ENCODE assay signal across 22 cellular contexts in genomic region chr18:6569813-6570212, GRCh38.
DNase-seq lines count a peak whose midpoint lies in the region; ATAC-seq and TF ChIP-seq lines count a peak whose summit lies in the region.
"Had no signal": no experiment of that assay in that cellular context is flagged by ENCODE, and none has a peak within 500 bp of the region (broad histone marks: within the 10 kb centered on the region; RNA-seq: fewer than 3 reads in every experiment).

No MANE protein-coding gene starts in this region.

- ATAC-seq in GM21717 (IDR thresholded peaks at IDR 0.05; ENCODE audit: unreplicated experiment) = no peak
- ATAC-seq in naive thymus-derived CD4-positive, alpha-beta T cell = no peak
- ATAC-seq: GM23338, Right ventricle myocardium inferior had no signal

- H4K5ac ChIP-seq in mesendoderm (ENCODE audit: low read length) = no peak overlapping the region

- TF ChIP-seq POLR2A in adrenal gland (IDR thresholded peaks at IDR 0.05) = no peak

- H2BK120ac ChIP-seq in mesendoderm (ENCODE audit: low read depth, low read length) = peak overlapping the region; percentile 93

- H3K4me2 ChIP-seq in mesendoderm (ENCODE audit: low read length) (no peak overlapping the region), SK-N-SH (no peak overlapping the region)
- H3K4me2 ChIP-seq: GM23338, KMS-11 had no signal

- 0 out of 2 replicates have a peak overlapping the region, but pooled peaks have one; percentile 16 for H3K27ac ChIP-seq in HUES6 (ENCODE audit: low read depth, low read length)
- H3K27ac ChIP-seq in adrenal gland = no peak overlapping the region
- peak overlapping the region; percentile 72 for H3K27ac ChIP-seq in mesendoderm (ENCODE audit: low read depth, low read length)
- no peak overlapping the region for H3K27ac ChIP-seq in SK-N-SH (ENCODE audit: low read depth in 2 of 2, low read length in 1 of 2)
- no peak overlapping the region for H3K27ac ChIP-seq in naive thymus-derived CD4-positive, alpha-beta T cell (ENCODE audit: low read depth, low read length)
- H3K27ac ChIP-seq: KMS-11, SJSA1 had no signal

- H3K9me2 ChIP-seq in SK-N-SH = no peaks in the 10 kb centered on the region

- H3K27me3 ChIP-seq in HUES6 (ENCODE audit: control insufficient read depth, insufficient read depth, low read length) (no peaks in the 10 kb centered on the region), adrenal gland (no peaks in the 10 kb centered on the region), mesendoderm (ENCODE audit: insufficient read depth, low read length, poor library complexity) (no peaks in the 10 kb centered on the region), SK-N-SH (ENCODE audit: insufficient read depth) (no peaks in the 10 kb centered on the region)
- H3K27me3 ChIP-seq in naive thymus-derived CD4-positive, alpha-beta T cell (ENCODE audit: control insufficient read depth in 2 of 2, insufficient read depth in 2 of 2, low read length in 2 of 2) = no peaks in the 10 kb centered on the region
- H3K27me3 ChIP-seq: SJSA1 had no signal

- H3K36me3 ChIP-seq in HUES6 (ENCODE audit: control insufficient read depth, insufficient read depth, low read length) (no peaks in the 10 kb centered on the region), adrenal gland (replicated peaks in 1 of 2) (no peaks in the 10 kb centered on the region), mesendoderm (ENCODE audit: control insufficient read depth, insufficient read depth, low read length) (no peaks in the 10 kb centered on the region), SK-N-SH (replicated peaks in 1 of 2; ENCODE audit: control insufficient read depth in 1 of 2, insufficient read depth in 2 of 2, low read length in 1 of 2) (no peaks in the 10 kb centered on the region)
- no peaks in the 10 kb centered on the region for H3K36me3 ChIP-seq in naive thymus-derived CD4-positive, alpha-beta T cell (ENCODE audit: control insufficient read depth in 2 of 3, insufficient read depth in 3 of 3, low read length in 3 of 3)
- H3K36me3 ChIP-seq: HAP-1, SJSA1 had no signal

- no peak overlapping the region for H3K4me3 Mint-ChIP-seq in naive thymus-derived CD4-positive, alpha-beta T cell
- H3K4me3 Mint-ChIP-seq: CD4-positive, CD25-positive, alpha-beta regulatory T cell; GM23338 had no signal

- peak overlapping the region; percentile 53 for H3K18ac ChIP-seq in mesendoderm (ENCODE audit: low read length)

- H3F3A ChIP-seq in SK-N-SH (replicated peaks; ENCODE audit: insufficient read depth) = no peaks in the 10 kb centered on the region

- 13 to 65% (median 31%) methylated on average over 2 of the region's 2 CpGs for WGBS in adrenal gland, 4 donors
- no CpG with 5 or more reads among the region's 2 CpGs for WGBS in mesendoderm (ENCODE audit: extremely low coverage, insufficient coverage, low lambda C conversion rate)
- 33% methylated on average over 2 of the region's 2 CpGs for WGBS in SK-N-SH (ENCODE audit: low lambda C conversion rate)

- intact Hi-C loops in adrenal gland (cut with DNase I) = loop anchor here in 1 of 2 donors (10.0 kb wide), 1 partner anchor 155 kb away; the partner anchor contains the start of gene ARHGAP28
- intact Hi-C loops in naive thymus-derived CD4-positive, alpha-beta T cell (cut with micrococcal nuclease) = no loop called here

- CTCF ChIA-PET in SK-N-SH (lab: Yijun Ruan, JAX) = no interaction called here
- CTCF ChIA-PET in naive thymus-derived CD4-positive, alpha-beta T cell (lab: Charles Lee) = no interaction called here

- H2AFZ ChIP-seq in SK-N-SH (ENCODE audit: low read depth) = no peak overlapping the region
- H2AFZ ChIP-seq: GM23338 had no signal

- H3K9ac ChIP-seq in HUES6 (ENCODE audit: low read length) (no peak overlapping the region), mesendoderm (ENCODE audit: low read length) (no peak overlapping the region), SK-N-SH (no peak overlapping the region)
- H3K9ac ChIP-seq: KMS-11 had no signal

- H3K79me1 ChIP-seq in mesendoderm (ENCODE audit: low read length) = no peaks in the 10 kb centered on the region

- H3K9me3 Mint-ChIP-seq in naive thymus-derived CD4-positive, alpha-beta T cell = peaks cover 0 to 6% (median 0%) of the 10 kb centered on the region in 11 donors
- H3K9me3 Mint-ChIP-seq: GM23338 had no signal

- peak overlapping the region; percentile 59 for H3K56ac ChIP-seq in mesendoderm (ENCODE audit: low read length)

- H3K4me1 ChIP-seq in HUES6 (ENCODE audit: control insufficient read depth, insufficient read depth, low read length) (peaks cover 32% of the 10 kb centered on the region), adrenal gland (replicated peaks in 1 of 2) (no peaks in the 10 kb centered on the region), mesendoderm (ENCODE audit: control insufficient read depth, low read depth, low read length) (peaks cover 12% of the 10 kb centered on the region), SK-N-SH (ENCODE audit: control insufficient read depth in 1 of 2, insufficient read depth in 2 of 2, low read depth in 1 of 2, low read length in 1 of 2) (no peaks in the 10 kb centered on the region)
- H3K4me1 ChIP-seq in naive thymus-derived CD4-positive, alpha-beta T cell (ENCODE audit: control insufficient read depth in 2 of 2, insufficient read depth in 2 of 2, low read length in 2 of 2) = no peaks in the 10 kb centered on the region
- H3K4me1 ChIP-seq: HAP-1, SJSA1 had no signal

- no peak for TF ChIP-seq EP300 in SK-N-SH (IDR thresholded peaks at IDR 0.05; ENCODE audit: borderline replicate concordance in 1 of 2, low read depth in 1 of 2, low read length in 1 of 2)

- H3K79me2 ChIP-seq in mesendoderm (ENCODE audit: control insufficient read depth, insufficient read depth, low read length) = no peaks in the 10 kb centered on the region
- H3K79me2 ChIP-seq in SK-N-SH (ENCODE audit: insufficient read depth) = no peaks in the 10 kb centered on the region

- DNase-seq in adrenal gland = peak in 5 of 7 donors; percentile 20 to 33 (median 28)
- DNase-seq in mesendoderm = peak; percentile 79
- DNase-seq in SK-N-SH = no peak
- DNase-seq in naive thymus-derived CD4-positive, alpha-beta T cell = no peak
- no peak for DNase-seq in middle frontal gyrus (ENCODE audit: extremely low spot score, low spot score)
- DNase-seq: CD4-positive, CD25-positive, alpha-beta regulatory T cell; DND-41; IMR-90; NCI-H1105; NCI-H1694; NCI-H2081; NCI-H2171; NCI-H345; NCI-H524; NCI-H774 had no signal

- H3K4ac ChIP-seq in mesendoderm (ENCODE audit: low read depth, low read length) = no peak overlapping the region

- peak overlapping the region; percentile 89 for H2BK5ac ChIP-seq in mesendoderm (ENCODE audit: low read length)

- TF ChIP-seq RAD21 in SK-N-SH (IDR thresholded peaks at IDR 0.05; ENCODE audit: low read length) = no peak

- H4K8ac ChIP-seq in mesendoderm (ENCODE audit: low read depth, low read length) = no peak overlapping the region

- no peak for TF ChIP-seq CTCF in adrenal gland (IDR thresholded peaks at IDR 0.05)
- TF ChIP-seq CTCF in SK-N-SH (IDR thresholded peaks at IDR 0.05) = no peak

- no peak overlapping the region for H3K23ac ChIP-seq in mesendoderm (ENCODE audit: low read length)

- no peaks in the 10 kb centered on the region for H3K4me1 Mint-ChIP-seq in naive thymus-derived CD4-positive, alpha-beta T cell
- H3K4me1 Mint-ChIP-seq: CD4-positive, CD25-positive, alpha-beta regulatory T cell had no signal

- H2AK5ac ChIP-seq in mesendoderm (ENCODE audit: low read length) = no peak overlapping the region

- H3K27ac Mint-ChIP-seq in naive thymus-derived CD4-positive, alpha-beta T cell = no peak overlapping the region
- H3K27ac Mint-ChIP-seq: CD4-positive, CD25-positive, alpha-beta regulatory T cell; GM23338 had no signal

- POLR2A ChIA-PET in SK-N-SH (lab: Yijun Ruan, JAX) = no interaction called here
- POLR2A ChIA-PET in naive thymus-derived CD4-positive, alpha-beta T cell (lab: Charles Lee) = no interaction called here

- H3K4me3 ChIP-seq in HUES6 (ENCODE audit: low read depth, low read length) (no peak overlapping the region), adrenal gland (no peak overlapping the region), mesendoderm (ENCODE audit: low read length) (no peak overlapping the region), SK-N-SH (ENCODE audit: low read depth in 2 of 2, low read length in 1 of 2) (no peak overlapping the region)
- H3K4me3 ChIP-seq in naive thymus-derived CD4-positive, alpha-beta T cell (ENCODE audit: low read length) = no peak overlapping the region
- H3K4me3 ChIP-seq: GM23338, HAP-1, SJSA1 had no signal

- H3K36me3 Mint-ChIP-seq in naive thymus-derived CD4-positive, alpha-beta T cell = no peaks in the 10 kb centered on the region
- H3K36me3 Mint-ChIP-seq: CD4-positive, CD25-positive, alpha-beta regulatory T cell had no signal

- H4K20me1 ChIP-seq in SK-N-SH (ENCODE audit: insufficient read depth) = no peaks in the 10 kb centered on the region

- H3K9me3 ChIP-seq in HUES6 (ENCODE audit: control insufficient read depth, insufficient read depth, low read depth, low read length) (no peaks in the 10 kb centered on the region), adrenal gland (replicated peaks in 1 of 3) (no peaks in the 10 kb centered on the region), SK-N-SH (no peaks in the 10 kb centered on the region)
- H3K9me3 ChIP-seq in naive thymus-derived CD4-positive, alpha-beta T cell (ENCODE audit: control insufficient read depth in 2 of 3, low read length in 3 of 3) = no peaks in the 10 kb centered on the region
- H3K9me3 ChIP-seq: HAP-1, SJSA1 had no signal

- no peaks in the 10 kb centered on the region for H3K27me3 Mint-ChIP-seq in naive thymus-derived CD4-positive, alpha-beta T cell
- H3K27me3 Mint-ChIP-seq: CD4-positive, CD25-positive, alpha-beta regulatory T cell had no signal

- H2BK15ac ChIP-seq in mesendoderm (replicated peaks; ENCODE audit: low read depth) = no peak overlapping the region

TF ChIP-seq in SK-N-SH, 30 proteins besides CTCF, POLR2A, EP300 and RAD21 (continues in another document):
- TF ChIP-seq SIN3A (IDR thresholded peaks at IDR 0.05; ENCODE audit: borderline replicate concordance, low read depth, low read length) = no peak
- no peak for TF ChIP-seq USF2 (IDR thresholded peaks at IDR 0.05; ENCODE audit: borderline replicate concordance, low read depth, low read length)
- no peak for TF ChIP-seq FOXJ3 (CRISPR knock-in tag; IDR thresholded peaks at IDR 0.05)
- TF ChIP-seq YY1 (IDR thresholded peaks at IDR 0.05; ENCODE audit: low read depth) = no peak
- no peak for TF ChIP-seq TCF12 (IDR thresholded peaks at IDR 0.05)

Comparison
In these comparisons a context has a peak if more than half of its experiments do, and no peak if none do; other contexts are left out.
1. H3K27ac ChIP-seq: peak in HUES6 (single experiment) and mesendoderm (single experiment); none in adrenal gland (0 of 5), SK-N-SH (0 of 2) and naive thymus-derived CD4-positive, alpha-beta T cell (single experiment).
2. DNase-seq: peak in adrenal gland (5 of 7) and mesendoderm (single experiment); none in SK-N-SH (single experiment), naive thymus-derived CD4-positive, alpha-beta T cell (0 of 9) and middle frontal gyrus (single experiment).